9 cellular contexts compared by ENCODE assay signal in the genomic region with DNA sequence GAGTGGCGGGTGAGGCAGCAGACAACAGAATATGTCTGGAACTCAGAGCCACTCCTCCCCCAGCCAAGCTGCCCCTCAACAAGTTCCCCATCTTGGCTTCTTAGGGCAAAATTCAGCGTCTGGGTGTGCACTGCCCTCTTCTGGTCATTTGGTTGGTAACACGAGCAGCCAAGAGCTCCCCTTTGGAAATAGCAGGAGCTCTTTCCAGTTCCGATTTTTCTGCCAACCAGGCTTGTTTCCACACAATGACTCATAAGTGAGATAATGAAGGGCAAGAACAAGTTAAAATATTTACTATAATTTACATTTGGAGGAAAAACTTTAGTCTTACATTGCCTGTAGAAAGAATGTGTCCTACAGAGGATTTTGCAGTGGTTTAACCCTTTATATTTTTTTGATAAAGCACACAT.
DNase-seq lines count a peak whose midpoint lies in the region; FAIRE-seq and TF ChIP-seq lines count a peak whose summit lies in the region.
"Had no signal": no experiment of that assay in that cellular context is flagged by ENCODE, and none has a peak within 500 bp of the region (broad histone marks: within the 10 kb centered on the region; RNA-seq: fewer than 3 reads in every experiment).

No MANE protein-coding gene starts in this region.

- no peaks in the 10 kb centered on the region for H3K36me3 ChIP-seq in BE2C
- no peaks in the 10 kb centered on the region for H3K36me3 ChIP-seq in effector memory CD4-positive, alpha-beta T cell (ENCODE audit: control insufficient read depth, insufficient read depth, low read length)

- no peak overlapping the region for H3K27ac ChIP-seq in RWPE1
- no peak overlapping the region for H3K27ac ChIP-seq in effector memory CD4-positive, alpha-beta T cell (ENCODE audit: insufficient read depth, low read length, poor library complexity, severe bottlenecking)

- POLR2A ChIA-PET in RWPE1 (lab: Yijun Ruan, JAX; ENCODE audit: low non-redundant PET): interaction anchor here (1.5 kb wide), 1 partner anchor 139 kb away, joined by 3 read pairs; no protein-coding TSS in a partner anchor
- POLR2A ChIA-PET in MCF 10A (lab: Yijun Ruan, JAX): interaction anchor here (0.9 to 2.4 kb wide), 4 partner anchors 130 to 187 kb away, joined by 3 to 16 read pairs (median 4); no protein-coding TSS in a partner anchor

- BruUV-seq in MCF 10A (replicated peaks; lab: Mats Ljungman, UMichigan): no TSS peak

- H3K36me3 Mint-ChIP-seq in MCF 10A (ENCODE audit: insufficient read depth, unreplicated experiment): no peaks in the 10 kb centered on the region
- H3K36me3 Mint-ChIP-seq: IgD-negative memory B cell had no signal

- FAIRE-seq in GM18507 (lab: Jason Lieb, UNC): peak; percentile 68

- TF ChIP-seq CTCF in BE2C (IDR thresholded peaks at IDR 0.05; ENCODE audit: low read depth, low read length): peak; percentile 89
- peak; percentile 87 for TF ChIP-seq CTCF in LNCaP clone FGC (IDR thresholded peaks at IDR 0.05; ENCODE audit: control insufficient read depth, extremely low read depth, insufficient read depth)
- peak; percentile 89 for TF ChIP-seq CTCF in RWPE1 (conservative IDR thresholded peaks at IDR 0.05; ENCODE audit: low read depth)
- TF ChIP-seq CTCF in MCF 10A (IDR thresholded peaks at IDR 0.05; ENCODE audit: unreplicated experiment): peak; percentile 85

- no peak overlapping the region for H3K4me3 Mint-ChIP-seq in MCF 10A (ENCODE audit: unreplicated experiment)
- H3K4me3 Mint-ChIP-seq: IgD-negative memory B cell had no signal

- peaks cover 6% of the 10 kb centered on the region for H3K4me1 ChIP-seq in BE2C
- H3K4me1 ChIP-seq in effector memory CD4-positive, alpha-beta T cell (ENCODE audit: control insufficient read depth, insufficient read depth, low read length, poor library complexity, severe bottlenecking): no peaks in the 10 kb centered on the region

- no peaks in the 10 kb centered on the region for H3K9me3 ChIP-seq in BE2C
- no peaks in the 10 kb centered on the region for H3K9me3 ChIP-seq in effector memory CD4-positive, alpha-beta T cell (ENCODE audit: control insufficient read depth, low read length)

- CTCF ChIA-PET in RWPE1 (lab: Yijun Ruan, JAX): interaction anchor here (0.5 to 5.2 kb wide), 19 partner anchors 9 to 1371 kb away, joined by 3 to 108 read pairs (median 4); no protein-coding TSS in a partner anchor
- CTCF ChIA-PET in MCF 10A (lab: Yijun Ruan, JAX): interaction anchor here (0.5 to 19.7 kb wide), 79 partner anchors 9 to 1492 kb away, joined by 3 to 743 read pairs (median 4); partner anchors contain the start of gene GHRHR

- H3K4me1 Mint-ChIP-seq in MCF 10A (ENCODE audit: insufficient read depth, unreplicated experiment): peaks cover 6% of the 10 kb centered on the region
- H3K4me1 Mint-ChIP-seq: IgD-negative memory B cell had no signal

- no peak overlapping the region for H3K4me3 ChIP-seq in BE2C (ENCODE audit: low read depth, low read length)
- H3K4me3 ChIP-seq in LNCaP clone FGC (ENCODE audit: low read depth, low read length): no peak overlapping the region
- H3K4me3 ChIP-seq in effector memory CD4-positive, alpha-beta T cell (ENCODE audit: insufficient read depth, low read depth, low read length, poor library complexity, severe bottlenecking): no peak overlapping the region

- H3K27me3 Mint-ChIP-seq in MCF 10A (ENCODE audit: insufficient read depth, unreplicated experiment): peaks cover 34% of the 10 kb centered on the region

- H3K27me3 ChIP-seq in BE2C: no peaks in the 10 kb centered on the region
- peaks cover 3% of the 10 kb centered on the region for H3K27me3 ChIP-seq in effector memory CD4-positive, alpha-beta T cell (replicated peaks; ENCODE audit: control insufficient read depth, insufficient read depth, low read length, poor library complexity, severe bottlenecking)

- DNase-seq in BE2C (peak; percentile 72), GM18507 (ENCODE audit: extremely low spot score, insufficient read length, low read depth) (peak; percentile 7), LNCaP clone FGC (ENCODE audit: low read depth) (peak; percentile 35), RWPE1 (ENCODE audit: low spot score) (peak; percentile 71), MCF 10A (ENCODE audit: unreplicated experiment) (peak; percentile 83), inferior parietal cortex (ENCODE audit: extremely low spot score) (peak; percentile 89)
- peak; percentile 10 for DNase-seq in stimulated activated CD4-positive, alpha-beta T cell treated with anti-CD3 and anti-CD28 coated beads, Interleukin-12 subunit alpha, Interleukin-12 subunit beta, amount 100 ng/mL, for 4 hours
- DNase-seq in effector memory CD4-positive, alpha-beta T cell: no peak

- no peaks in the 10 kb centered on the region for H3K9me3 Mint-ChIP-seq in MCF 10A (ENCODE audit: unreplicated experiment)

- intact Hi-C loops in MCF 10A (cut with micrococcal nuclease): loop anchor here (1.0 to 2.0 kb wide), 2 partner anchors 139 to 184 kb away; no protein-coding TSS in a partner anchor

- no peak overlapping the region for H3K27ac Mint-ChIP-seq in MCF 10A (ENCODE audit: low read depth, unreplicated experiment)
- H3K27ac Mint-ChIP-seq: IgD-negative memory B cell had no signal

Comparison
In these comparisons a context has a peak if more than half of its experiments do, and no peak if none do; other contexts are left out.
1. DNase-seq: peak in BE2C (single experiment), GM18507 (single experiment), LNCaP clone FGC (single experiment), RWPE1 (single experiment), MCF 10A (single experiment), inferior parietal cortex (single experiment) and stimulated activated CD4-positive, alpha-beta T cell treated with anti-CD3 and anti-CD28 coated beads, Interleukin-12 subunit alpha, Interleukin-12 subunit beta, amount 100 ng/mL, for 4 hours (single experiment); none in effector memory CD4-positive, alpha-beta T cell (0 of 3).
2. Peak in every context shown above with its lines, with median percentiles within 50 percentile points of each other: CTCF ChIP-seq.